28 cellular contexts compared by ENCODE assay signal in genomic region chr11:12546660-12547059, GRCh38.
"Had no signal": no experiment of that assay in that cellular context is flagged by ENCODE, and none has a peak within 500 bp of the region (broad histone marks: within the 10 kb centered on the region; RNA-seq: fewer than 3 reads in every experiment).

No MANE protein-coding gene starts in this region.

- H3K4me1 Mint-ChIP-seq: activated B cell treated with CpG ODN at 0.5 μM for 24 hours; activated CD4-positive, alpha-beta T cell treated with anti-CD3 and anti-CD28 coated beads, Interleukin-2, amount 10 ng/mL, durations not matched to agents 24 days and 14 days; activated CD8-positive, alpha-beta memory T cell treated with anti-CD3 and anti-CD28 coated beads, Interleukin-2, amount 10 ng/mL, durations not matched to agents 7 days and 5 days; activated naive CD8-positive, alpha-beta T cell treated with anti-CD3 and anti-CD28 coated beads, Interleukin-2, amount 50 U/mL, for 24 hours; T-helper 17 cell had no signal

- H3K27me3 ChIP-seq: ascending aorta, body of pancreas, MG63 had no signal

- ATAC-seq: activated CD8-positive, alpha-beta memory T cell treated with anti-CD3 and anti-CD28 coated beads, Interleukin-2, amount 10 ng/mL, durations not matched to agents 7 days and 5 days; activated naive CD4-positive, alpha-beta T cell treated with anti-CD3 and anti-CD28 coated beads, Interleukin-2, amount 50 U/mL, for 72 hours; activated naive CD8-positive, alpha-beta T cell treated with anti-CD3 and anti-CD28 coated beads, Interleukin-2, amount 50 U/mL, for 24 hours; activated T-cell treated with anti-CD3 and anti-CD28 coated beads, Interleukin-2, amount 50 U/mL, for 4 hours; body of pancreas; Panc1; T-helper 17 cell had no signal

- H3K4me3 Mint-ChIP-seq: activated B cell treated with CpG ODN at 0.5 μM for 24 hours; activated CD4-positive, alpha-beta T cell treated with anti-CD3 and anti-CD28 coated beads, Interleukin-2, amount 10 ng/mL, durations not matched to agents 24 days and 14 days; activated CD8-positive, alpha-beta memory T cell treated with anti-CD3 and anti-CD28 coated beads, Interleukin-2, amount 10 ng/mL, durations not matched to agents 7 days and 5 days; activated naive CD8-positive, alpha-beta T cell treated with anti-CD3 and anti-CD28 coated beads, Interleukin-2, amount 50 U/mL, for 24 hours; activated T-cell treated with anti-CD3 and anti-CD28 coated beads, Interleukin-2, amount 50 U/mL, for 4 hours; T-helper 17 cell had no signal

- H3K9me3 ChIP-seq: ascending aorta, body of pancreas, MG63 had no signal

- H3K27me3 Mint-ChIP-seq: activated CD4-positive, alpha-beta T cell treated with anti-CD3 and anti-CD28 coated beads, Interleukin-2, amount 10 ng/mL, durations not matched to agents 24 days and 14 days had no signal

- DNase-seq: activated B cell treated with CpG ODN at 0.5 μM for 24 hours; activated CD4-positive, alpha-beta T cell treated with anti-CD3 and anti-CD28 coated beads for 1 hour; activated CD4-positive, alpha-beta T cell treated with anti-CD3 and anti-CD28 coated beads, Interleukin-2, amount 10 ng/mL, durations not matched to agents 24 days and 14 days; activated CD4-positive, alpha-beta T cell treated with anti-CD3 and anti-CD28 coated beads, Interleukin-2, amount 50 U/mL, for 48 hours; activated CD8-positive, alpha-beta memory T cell treated with anti-CD3 and anti-CD28 coated beads, Interleukin-2, amount 10 ng/mL, durations not matched to agents 7 days and 5 days; activated effector memory CD4-positive, alpha-beta T cell treated with anti-CD3 and anti-CD28 coated beads, Interleukin-2, amount 50 U/mL, for 16 hours; activated naive CD4-positive, alpha-beta T cell treated with Interleukin-2 at 50 U/mL for 16 hours; activated naive CD8-positive, alpha-beta T cell treated with anti-CD3 and anti-CD28 coated beads, Interleukin-2, amount 50 U/mL, for 24 hours; activated T-cell treated with anti-CD3 and anti-CD28 coated beads, Interleukin-2, amount 50 U/mL, for 4 hours; amniotic stem cell; body of pancreas; MG63; MV-4-11; NCI-H1105; NCI-H1436; NCI-H1694 treated with DMSO at 0.1 percent for 48 hours; NCI-H2029 treated with DMSO at 0.1 percent for 48 hours; NCI-H446; NCI-H526; NCI-H774; NK-92 treated with Interleukin-12 subunit alpha and Interleukin-12 subunit beta, amount 100 ng/mL, for 24 hours; OCI-M1; SHP77 treated with DMSO at 0.1 percent for 48 hours; T-helper 17 cell; T-helper 9 cell had no signal

- H3K36me3 Mint-ChIP-seq: activated CD8-positive, alpha-beta memory T cell treated with anti-CD3 and anti-CD28 coated beads, Interleukin-2, amount 10 ng/mL, durations not matched to agents 7 days and 5 days; activated naive CD4-positive, alpha-beta T cell treated with anti-CD3 and anti-CD28 coated beads, Interleukin-2, amount 50 U/mL, for 72 hours had no signal

- H3K27ac ChIP-seq: ascending aorta, body of pancreas had no signal

- H3K36me3 ChIP-seq: ascending aorta, MG63 had no signal

- H3K4me3 ChIP-seq: ascending aorta, body of pancreas, MG63 had no signal

- H3K9me3 Mint-ChIP-seq: activated B cell treated with CpG ODN at 0.5 μM for 24 hours; activated CD4-positive, alpha-beta T cell treated with anti-CD3 and anti-CD28 coated beads, Interleukin-2, amount 10 ng/mL, durations not matched to agents 24 days and 14 days; activated naive CD4-positive, alpha-beta T cell treated with anti-CD3 and anti-CD28 coated beads, Interleukin-2, amount 50 U/mL, for 72 hours; activated naive CD8-positive, alpha-beta T cell treated with anti-CD3 and anti-CD28 coated beads, Interleukin-2, amount 50 U/mL, for 24 hours; activated T-cell treated with anti-CD3 and anti-CD28 coated beads, Interleukin-2, amount 50 U/mL, for 4 hours had no signal

- H3K4me1 ChIP-seq: ascending aorta, body of pancreas had no signal

- H3K27ac Mint-ChIP-seq: activated B cell treated with CpG ODN at 0.5 μM for 24 hours; activated CD4-positive, alpha-beta T cell treated with anti-CD3 and anti-CD28 coated beads, Interleukin-2, amount 10 ng/mL, durations not matched to agents 24 days and 14 days; activated CD8-positive, alpha-beta memory T cell treated with anti-CD3 and anti-CD28 coated beads, Interleukin-2, amount 10 ng/mL, durations not matched to agents 7 days and 5 days; activated naive CD4-positive, alpha-beta T cell treated with anti-CD3 and anti-CD28 coated beads, Interleukin-2, amount 50 U/mL, for 72 hours; activated naive CD8-positive, alpha-beta T cell treated with anti-CD3 and anti-CD28 coated beads, Interleukin-2, amount 50 U/mL, for 24 hours; T-helper 17 cell had no signal
